25 cellular contexts compared by ENCODE assay signal in genomic region chr6:167452338-167453081, GRCh38.
"Had no signal": no experiment of that assay in that cellular context is flagged by ENCODE, and none has a peak within 500 bp of the region (broad histone marks: within the 10 kb centered on the region; RNA-seq: fewer than 3 reads in every experiment).

No MANE protein-coding gene starts in this region.

- H3K9me3 Mint-ChIP-seq: activated CD4-positive, alpha-beta T cell treated with anti-CD3 and anti-CD28 coated beads, Interleukin-2, amount 10 ng/mL, durations not matched to agents 24 days and 14 days; activated naive CD4-positive, alpha-beta T cell treated with anti-CD3 and anti-CD28 coated beads, Interleukin-2, amount 50 U/mL, for 24 hours; activated T-cell treated with anti-CD3 and anti-CD28 coated beads, Interleukin-2, amount 50 U/mL, for 24 hours; activated T-helper 1 cell treated with anti-CD3 and anti-CD28 coated beads, Interleukin-12 subunit alpha, Interleukin-12 subunit beta, Interleukin-2, Interleukin-4 antibody, amounts not matched to agents 30 ng/mL and 10 ng/mL and 1 ng/mL, durations not matched to agents 14 hours and 24 hours and 36 hours had no signal

- H3K4me3 Mint-ChIP-seq: activated B cell treated with CpG ODN at 0.5 μM for 24 hours; activated CD4-positive, alpha-beta T cell treated with anti-CD3 and anti-CD28 coated beads, Interleukin-2, amount 10 ng/mL, durations not matched to agents 24 days and 14 days; activated CD8-positive, alpha-beta memory T cell treated with anti-CD3 and anti-CD28 coated beads, Interleukin-2, amount 10 ng/mL, durations not matched to agents 7 days and 5 days; activated naive CD4-positive, alpha-beta T cell treated with anti-CD3 and anti-CD28 coated beads, Interleukin-2, amount 50 U/mL, for 24 hours; activated T-cell treated with anti-CD3 and anti-CD28 coated beads, Interleukin-2, amount 50 U/mL, for 24 hours; activated T-helper 1 cell treated with anti-CD3 and anti-CD28 coated beads, Interleukin-12 subunit alpha, Interleukin-12 subunit beta, Interleukin-2, Interleukin-4 antibody, amounts not matched to agents 30 ng/mL and 10 ng/mL and 1 ng/mL, durations not matched to agents 14 hours and 24 hours and 36 hours; T-helper 17 cell had no signal

- ATAC-seq: activated CD8-positive, alpha-beta memory T cell treated with anti-CD3 and anti-CD28 coated beads, Interleukin-2, amount 10 ng/mL, durations not matched to agents 7 days and 5 days; T-helper 17 cell had no signal

- H3K27me3 Mint-ChIP-seq: activated CD4-positive, alpha-beta T cell treated with anti-CD3 and anti-CD28 coated beads, Interleukin-2, amount 10 ng/mL, durations not matched to agents 24 days and 14 days; T-helper 17 cell had no signal

- H3K27ac ChIP-seq: breast epithelium had no signal

- H3K9me3 ChIP-seq: breast epithelium had no signal

- H3K27me3 ChIP-seq: breast epithelium had no signal

- H3K36me3 Mint-ChIP-seq: activated CD8-positive, alpha-beta memory T cell treated with anti-CD3 and anti-CD28 coated beads, Interleukin-2, amount 10 ng/mL, durations not matched to agents 7 days and 5 days; activated naive CD4-positive, alpha-beta T cell treated with anti-CD3 and anti-CD28 coated beads, Interleukin-2, amount 50 U/mL, for 24 hours had no signal

- H3K27ac Mint-ChIP-seq: activated B cell treated with CpG ODN at 0.5 μM for 24 hours; activated CD4-positive, alpha-beta T cell treated with anti-CD3 and anti-CD28 coated beads, Interleukin-2, amount 10 ng/mL, durations not matched to agents 24 days and 14 days; activated CD8-positive, alpha-beta memory T cell treated with anti-CD3 and anti-CD28 coated beads, Interleukin-2, amount 10 ng/mL, durations not matched to agents 7 days and 5 days; activated naive CD4-positive, alpha-beta T cell treated with anti-CD3 and anti-CD28 coated beads, Interleukin-2, amount 50 U/mL, for 24 hours; activated T-cell treated with anti-CD3 and anti-CD28 coated beads, Interleukin-2, amount 50 U/mL, for 24 hours; activated T-helper 1 cell treated with anti-CD3 and anti-CD28 coated beads, Interleukin-12 subunit alpha, Interleukin-12 subunit beta, Interleukin-2, Interleukin-4 antibody, amounts not matched to agents 30 ng/mL and 10 ng/mL and 1 ng/mL, durations not matched to agents 14 hours and 24 hours and 36 hours; T-helper 17 cell had no signal

- H3K4me1 ChIP-seq: breast epithelium had no signal

- H3K4me3 ChIP-seq: breast epithelium had no signal

- H3K4me1 Mint-ChIP-seq: activated B cell treated with CpG ODN at 0.5 μM for 24 hours; activated CD4-positive, alpha-beta T cell treated with anti-CD3 and anti-CD28 coated beads, Interleukin-2, amount 10 ng/mL, durations not matched to agents 24 days and 14 days; activated CD8-positive, alpha-beta memory T cell treated with anti-CD3 and anti-CD28 coated beads, Interleukin-2, amount 10 ng/mL, durations not matched to agents 7 days and 5 days; activated naive CD4-positive, alpha-beta T cell treated with anti-CD3 and anti-CD28 coated beads, Interleukin-2, amount 50 U/mL, for 24 hours; T-helper 17 cell had no signal

- DNase-seq: activated B cell treated with CpG ODN at 0.5 μM for 24 hours; activated CD4-positive, alpha-beta T cell treated with anti-CD3 and anti-CD28 coated beads for 1 hour; activated CD4-positive, alpha-beta T cell treated with anti-CD3 and anti-CD28 coated beads, Interleukin-2, amount 10 ng/mL, durations not matched to agents 24 days and 14 days; activated CD4-positive, alpha-beta T cell treated with anti-CD3 and anti-CD28 coated beads, Interleukin-2, amount 50 U/mL, for 48 hours; activated CD8-positive, alpha-beta memory T cell treated with anti-CD3 and anti-CD28 coated beads, Interleukin-2, amount 10 ng/mL, durations not matched to agents 7 days and 5 days; activated effector memory CD4-positive, alpha-beta T cell treated with Interleukin-2 at 50 U/mL for 16 hours; activated naive CD4-positive, alpha-beta T cell; activated T-cell treated with anti-CD3 and anti-CD28 coated beads, Interleukin-2, amount 50 U/mL, for 24 hours; aorta; central memory CD4-positive, alpha-beta T cell; KG1; NCI-H1105; NCI-H1436; NCI-H1694 treated with DMSO at 0.1 percent for 48 hours; NCI-H2081; NCI-H2171; NCI-H226; NCI-H774; SHP77 treated with DMSO at 0.1 percent for 48 hours; T-helper 17 cell; T-helper 9 cell had no signal

- FAIRE-seq: RCC 7860 had no signal

- H3K36me3 ChIP-seq: breast epithelium had no signal
